17 cellular contexts compared by ENCODE assay signal in genomic region chr5:82799346-82800077, GRCh38.
DNase-seq lines count a peak whose midpoint lies in the region; ATAC-seq, FAIRE-seq and TF ChIP-seq lines count a peak whose summit lies in the region.
"Had no signal": no experiment of that assay in that cellular context is flagged by ENCODE, and none has a peak within 500 bp of the region (broad histone marks: within the 10 kb centered on the region; RNA-seq: fewer than 3 reads in every experiment).

No MANE protein-coding gene starts in this region.

- no peak overlapping the region for H3K4me2 ChIP-seq in PC-3 (ENCODE audit: low read length)

- ATAC-seq in GM21390 (IDR thresholded peaks at IDR 0.05; ENCODE audit: unreplicated experiment) (peak; percentile 35), PC-3 (0 out of 2 replicates have a peak, but pooled peaks have one; percentile 20)

- CTCF ChIA-PET in PC-3 (lab: Charles Lee), result no interaction called here

- DNase-seq in AG20443 (ENCODE audit: low spot score) (peak; percentile 17), PC-3 (no peak), fibroblast of villous mesenchyme (ENCODE audit: low read depth) (peak; percentile 8), iPS-NIHi7 (ENCODE audit: extremely low spot score) (no peak), posterior vena cava (ENCODE audit: low spot score) (no peak), GM12891 (ENCODE audit: insufficient read length, low spot score) (no peak), hippocampal formation (lab: John Stamatoyannopoulos, UW) (no peak)
- DNase-seq: activated CD4-positive, CD25-positive, alpha-beta regulatory T cell treated with anti-CD3 and anti-CD28 coated beads, Interleukin-2, amount 50 U/mL, for 72 hours; activated naive CD8-positive, alpha-beta T cell treated with anti-CD3 and anti-CD28 coated beads, Interleukin-2, amount 10 ng/mL, durations not matched to agents 7 days and 5 days; hypothalamus; NCI-H2029; NCI-H510A; Right ventricle myocardium superior; stimulated activated CD4-positive, alpha-beta T cell treated with anti-CD3 and anti-CD28 coated beads, Interleukin-1b, Interleukin-23, amount 100 ng/mL, for 48 hours had no signal

- TF ChIP-seq CTCF in PC-3 (conservative IDR thresholded peaks at IDR 0.05; ENCODE audit: low read depth, low read length), result peak; percentile 24
- TF ChIP-seq CTCF in fibroblast of villous mesenchyme (IDR thresholded peaks at IDR 0.05; ENCODE audit: insufficient read depth, low read depth, low read length), result peak; percentile 3

- TF ChIP-seq POLR2A in GM12891 (IDR thresholded peaks at IDR 0.05; ENCODE audit: low read depth, low read length), result no peak

- intact Hi-C loops in PC-3 (cut with micrococcal nuclease), result no loop called here
- intact Hi-C loops in posterior vena cava (cut with DNase I), result no loop called here

- H3K79me2 ChIP-seq in PC-3 (ENCODE audit: low read length), result no peaks in the 10 kb centered on the region

- H3K4me3 ChIP-seq in PC-3 (ENCODE audit: low read length) (no peak overlapping the region), fibroblast of villous mesenchyme (ENCODE audit: low read depth, low read length) (no peak overlapping the region)
- H3K4me3 ChIP-seq: right atrium auricular region had no signal

- no peak for FAIRE-seq in GM12891 (lab: Jason Lieb, UNC)
- FAIRE-seq: bronchial epithelial cell had no signal

- no peaks in the 10 kb centered on the region for H3K9me3 ChIP-seq in PC-3 (ENCODE audit: low read length)
- H3K9me3 ChIP-seq: right atrium auricular region had no signal

- POLR2A ChIA-PET in PC-3 (lab: Charles Lee; ENCODE audit: unreplicated experiment), result interaction anchor here (0.6 kb wide), 1 partner anchor 13 kb away, joined by 3 read pairs; no protein-coding TSS in a partner anchor

- H3K27ac ChIP-seq in PC-3 (ENCODE audit: low read length), result no peak overlapping the region
- H3K27ac ChIP-seq: right atrium auricular region had no signal

- H3F3A ChIP-seq in PC-3 (ENCODE audit: low read length, unreplicated experiment), result no peaks in the 10 kb centered on the region

- no TSS peak for BruUV-seq in PC-3 (replicated peaks; lab: Mats Ljungman, UMichigan)

- H3K4me1 ChIP-seq in PC-3 (ENCODE audit: insufficient read depth, low read length), result peaks cover 3% of the 10 kb centered on the region
- H3K4me1 ChIP-seq: right atrium auricular region had no signal

- H2AFZ ChIP-seq in PC-3 (ENCODE audit: low read length), result no peak overlapping the region

- no peaks in the 10 kb centered on the region for H4K20me1 ChIP-seq in PC-3 (ENCODE audit: low read length)

- H3K27me3 ChIP-seq in PC-3 (ENCODE audit: low read length), result no peaks in the 10 kb centered on the region
- H3K27me3 ChIP-seq: right atrium auricular region had no signal

- H3K9ac ChIP-seq in PC-3 (ENCODE audit: low read length), result no peak overlapping the region

- no peaks in the 10 kb centered on the region for H3K36me3 ChIP-seq in PC-3 (ENCODE audit: low read depth, low read length)
- H3K36me3 ChIP-seq: right atrium auricular region had no signal

- H3K9me2 ChIP-seq in PC-3 (replicated peaks; ENCODE audit: low read length), result no peaks in the 10 kb centered on the region

TF ChIP-seq in GM12891, 5 proteins besides CTCF, POLR2A, EP300 and RAD21:
- no peak for TF ChIP-seq POU2F2 (IDR thresholded peaks at IDR 0.05; ENCODE audit: low read depth, low read length)
- TF ChIP-seq SPI1 (IDR thresholded peaks at IDR 0.05; ENCODE audit: low read depth, low read length), result no peak
- no peak for TF ChIP-seq TAF1 (IDR thresholded peaks at IDR 0.05; ENCODE audit: low read depth, low read length)
- TF ChIP-seq POLR2AphosphoS5 (IDR thresholded peaks at IDR 0.05; ENCODE audit: low read depth, low read length), result no peak
- no peak for TF ChIP-seq PAX5 (IDR thresholded peaks at IDR 0.05; ENCODE audit: insufficient read depth, low read length, severe bottlenecking)

Comparison
In these comparisons a context has a peak if more than half of its experiments do, and no peak if none do; other contexts are left out.
1. DNase-seq: peak in AG20443 (single experiment) and fibroblast of villous mesenchyme (single experiment); none in PC-3 (single experiment), iPS-NIHi7 (single experiment), posterior vena cava (single experiment), GM12891 (single experiment) and hippocampal formation (0 of 2).